ENCODE assay signal across 18 cellular contexts in genomic region chr11:1866776-1867175, GRCh38. TPM values are rescaled to one million over a fixed set of nuclear protein-coding genes. Genes with fewer than 3 reads are reported as not detected.
DNase-seq lines count a peak whose midpoint lies in the region; ATAC-seq and TF ChIP-seq lines count a peak whose summit lies in the region.
"Had no signal": no experiment of that assay in that cellular context is flagged by ENCODE, and none has a peak within 500 bp of the region (broad histone marks: within the 10 kb centered on the region; RNA-seq: fewer than 3 reads in every experiment).

No MANE protein-coding gene starts in this region.

- H3K4me2 ChIP-seq in BLaER1 treated with 17β-estradiol and CSF1 and Interleukin-3, amounts not matched to agents 10 nM and 100 nM, result peak overlapping the region in 6 of 11 experiments; percentile 3 to 48 (median 36); a peak in 8 of 22 replicates

- H3K9me3 ChIP-seq in BLaER1 treated with 17β-estradiol and CSF1 and Interleukin-3, amounts not matched to agents 10 nM and 100 nM (replicated peaks in 1 of 11), result no peaks in the 10 kb centered on the region
- H3K9me3 ChIP-seq in adrenal gland (replicated peaks in 1 of 3) (no peaks in the 10 kb centered on the region), right cardiac atrium (ENCODE audit: control insufficient read depth, low read length) (no peaks in the 10 kb centered on the region), gastrocnemius medialis (no peaks in the 10 kb centered on the region)
- H3K9me3 ChIP-seq: Caco-2, HAP-1 had no signal

- no peak for ATAC-seq in right cardiac atrium
- no peak for ATAC-seq in gastrocnemius medialis

- H3K36me3 ChIP-seq in BLaER1 treated with 17β-estradiol and CSF1 and Interleukin-3, amounts not matched to agents 10 nM and 100 nM, result no peaks in the 10 kb centered on the region
- H3K36me3 ChIP-seq in adrenal gland (replicated peaks in 1 of 2) (no peaks in the 10 kb centered on the region), gastrocnemius medialis (no peaks in the 10 kb centered on the region)
- H3K36me3 ChIP-seq: HAP-1 had no signal

- in situ Hi-C loops in gastrocnemius medialis (cut with MboI; ENCODE audit: low sequenced_read_pairs in 4 of 4), result no loop called here

- no peak overlapping the region for H3K4me3 ChIP-seq in BLaER1 treated with 17β-estradiol and CSF1 and Interleukin-3, amounts not matched to agents 10 nM and 100 nM
- H3K4me3 ChIP-seq in adrenal gland (peak overlapping the region in 2 of 4 donors; percentile 14 to 60), right cardiac atrium (ENCODE audit: low read length) (no peak overlapping the region), gastrocnemius medialis (no peak overlapping the region), coronary artery (no peak overlapping the region)
- H3K4me3 ChIP-seq: HAP-1 had no signal

- H4K20me1 ChIP-seq in BLaER1 treated with 17β-estradiol and CSF1 and Interleukin-3, amounts not matched to agents 10 nM and 100 nM, result peaks cover 36 to 92% (median 54%) of the 10 kb centered on the region in 11 experiments; a peak in 20 of 22 replicates

- WGBS in adrenal gland, 4 donors, result 30 to 60% (median 46%) methylated on average over 3 to 15 of the region's 15 CpGs
- 64% methylated on average over 15 of the region's 15 CpGs for whole genome bisulfite sequencing in right cardiac atrium

- H3K27me3 ChIP-seq in BLaER1 treated with 17β-estradiol and CSF1 and Interleukin-3, amounts not matched to agents 10 nM and 100 nM, result peaks cover 59 to 97% (median 86%) of the 10 kb centered on the region in 11 experiments
- H3K27me3 ChIP-seq in adrenal gland (no peaks in the 10 kb centered on the region), right cardiac atrium (ENCODE audit: control insufficient read depth, insufficient read depth) (no peaks in the 10 kb centered on the region), gastrocnemius medialis (peaks cover 23 to 40% (median 38%) of the 10 kb centered on the region in 3 donors)

- DNase-seq in adrenal gland (peak in 2 of 7 donors; percentile 62 to 63), right cardiac atrium (peak; percentile 15 to 68 (median 55)), gastrocnemius medialis (no peak), NCI-H2171 treated with DMSO at 0.1 percent for 48 hours (lab: John Stamatoyannopoulos, UW) (no peak), NCI-H2196 (lab: John Stamatoyannopoulos, UW; ENCODE audit: unreplicated experiment) (no peak), DMS 273 treated with DMSO at 0.1 percent for 48 hours (lab: John Stamatoyannopoulos, UW) (no peak), coronary artery (ENCODE audit: low spot score) (no peak)
- DNase-seq: Caco-2, EL, IMR-90, Karpas-422, NCI-H1105 treated with DMSO at 0.1 percent for 48 hours, NCI-H1694 treated with DMSO at 0.1 percent for 48 hours, NCI-H69 had no signal

- peak in 1 of 6 experiments; percentile 10 for TF ChIP-seq CTCF in adrenal gland (IDR thresholded peaks at IDR 0.05)
- no peak for TF ChIP-seq CTCF in gastrocnemius medialis (IDR thresholded peaks at IDR 0.05 in 4 of 5, conservative IDR thresholded peaks at IDR 0.05 in 1 of 5)
- no peak for TF ChIP-seq CTCF in coronary artery (IDR thresholded peaks at IDR 0.05)

- peak in 1 of 2 donors; percentile 36 for TF ChIP-seq POLR2A in adrenal gland (IDR thresholded peaks at IDR 0.05)
- no peak for TF ChIP-seq POLR2A in gastrocnemius medialis (IDR thresholded peaks at IDR 0.05)

- peaks cover 51 to 84% (median 68%) of the 10 kb centered on the region in 10 experiments for H3K4me1 ChIP-seq in BLaER1 treated with 17β-estradiol and CSF1 and Interleukin-3, amounts not matched to agents 10 nM and 100 nM
- H3K4me1 ChIP-seq in adrenal gland (replicated peaks in 1 of 2), result peaks cover 39 to 66% of the 10 kb centered on the region in 2 donors
- peaks cover 8% of the 10 kb centered on the region for H3K4me1 ChIP-seq in right cardiac atrium (ENCODE audit: control insufficient read depth, insufficient read depth, low read length)
- H3K4me1 ChIP-seq in gastrocnemius medialis, result peaks cover 26 to 37% of the 10 kb centered on the region in 2 donors
- H3K4me1 ChIP-seq: HAP-1 had no signal

- intact Hi-C loops in adrenal gland (cut with DNase I) (no loop called here), right cardiac atrium (cut with DNase I) (no loop called here), gastrocnemius medialis (cut with DNase I; ENCODE audit: low total_unique reads) (no loop called here)

- no peak overlapping the region for H3K27ac ChIP-seq in BLaER1 treated with 17β-estradiol and CSF1 and Interleukin-3, amounts not matched to agents 10 nM and 100 nM
- H3K27ac ChIP-seq in adrenal gland, result peak overlapping the region; percentile 19 to 97 (median 88)
- H3K27ac ChIP-seq in right cardiac atrium (ENCODE audit: low read length), result no peak overlapping the region
- H3K27ac ChIP-seq in gastrocnemius medialis, result peak overlapping the region; percentile 49 to 58 (median 54)
- H3K27ac ChIP-seq in coronary artery, result peak overlapping the region in 1 of 2 donors; percentile 24

- H3K9ac ChIP-seq in BLaER1 treated with 17β-estradiol and CSF1 and Interleukin-3, amounts not matched to agents 10 nM and 100 nM, result no peak overlapping the region

RNA-seq across cellular contexts. Expression of gene LSP1, which starts 13.9 kb away (rescaled TPM):
- 100 to 1,000 TPM; 158 to 323 (median 250) TPM for total RNA-seq in adrenal gland
- 1,000 to 10,000 TPM in 1 of 3 donors, 100 to 1,000 TPM in 2; 319 to 1,341 (median 324) TPM for polyA plus RNA-seq in adrenal gland
- total RNA-seq in right cardiac atrium, result 10 to 100 TPM in 3 of 4 donors, 1 to 10 TPM in 1; 7.6 to 18.3 (median 14.8) TPM
- polyA plus RNA-seq in right cardiac atrium, result 11.7 TPM
- 10 to 100 TPM in 1 of 4 donors, 1 to 10 TPM in 3; 3.0 to 13.5 (median 5.5) TPM for total RNA-seq in gastrocnemius medialis
- total RNA-seq: Caco-2, IMR-90 had no signal
- polyA plus RNA-seq: IMR-90 had no signal

RNA-seq across cellular contexts. Expression of gene PRR33, which starts 24.9 kb away (rescaled TPM):
- total RNA-seq in adrenal gland (under 1 TPM in 4 of 8 donors, not detected in 4; 0.07 to 0.30 (median 0.15) TPM), right cardiac atrium (under 1 TPM; 0.11 to 0.82 (median 0.24) TPM), gastrocnemius medialis (1 to 10 TPM in 2 of 4 donors, under 1 TPM in 2; 0.16 to 2.3 (median 1.0) TPM)
- polyA plus RNA-seq in adrenal gland (1 to 10 TPM in 2 of 3 donors, not detected in 1; 1.1 to 2.3 TPM), right cardiac atrium (0.81 TPM)
- total RNA-seq: Caco-2, HT-29, IMR-90, OCI-LY7 had no signal
- polyA plus RNA-seq: IMR-90 had no signal

RNA-seq across cellular contexts. Expression of gene TNNI2, which starts 28.0 kb away (rescaled TPM):
- total RNA-seq in adrenal gland, result 1 to 10 TPM in 3 of 8 donors, under 1 TPM in 2, not detected in 3; 0.55 to 4.2 (median 1.4) TPM
- 10 to 100 TPM in 2 of 3 donors, 1 to 10 TPM in 1; 1.9 to 21.8 (median 12.0) TPM for polyA plus RNA-seq in adrenal gland
- total RNA-seq in right cardiac atrium, result not detected
- polyA plus RNA-seq in right cardiac atrium, result not detected
- total RNA-seq in gastrocnemius medialis, result 1,000 to 10,000 TPM; 1,499 to 3,728 (median 2,254) TPM
- total RNA-seq: IMR-90 had no signal
- polyA plus RNA-seq: IMR-90 had no signal

RNA-seq across cellular contexts. Expression of gene SYT8, which starts 32.0 kb away (rescaled TPM):
- total RNA-seq in adrenal gland, result 1 to 10 TPM in 1 of 8 donors, under 1 TPM in 1, not detected in 6; 0.61 to 1.2 TPM
- polyA plus RNA-seq in adrenal gland, result 1 to 10 TPM in 1 of 3 donors, under 1 TPM in 1, not detected in 1; 0.91 to 3.1 TPM
- not detected for total RNA-seq in right cardiac atrium
- polyA plus RNA-seq in right cardiac atrium, result not detected
- total RNA-seq in gastrocnemius medialis, result not detected
- total RNA-seq: IMR-90, OCI-LY7 had no signal
- polyA plus RNA-seq: IMR-90 had no signal

RNA-seq across cellular contexts. Expression of gene TNNT3, which starts 52.7 kb away (rescaled TPM):
- total RNA-seq in adrenal gland (1 to 10 TPM in 4 of 8 donors, under 1 TPM in 3, not detected in 1; 0.81 to 8.7 (median 3.4) TPM), right cardiac atrium (10 to 100 TPM in 3 of 4 donors, 1 to 10 TPM in 1; 9.0 to 58.7 (median 34.1) TPM), gastrocnemius medialis (1,000 to 10,000 TPM; 1,260 to 3,441 (median 1,835) TPM)
- polyA plus RNA-seq in adrenal gland (10 to 100 TPM in 1 of 3 donors, 1 to 10 TPM in 2; 1.0 to 10.6 (median 5.8) TPM), right cardiac atrium (63.1 TPM)
- total RNA-seq: HT-29, IMR-90 had no signal
- polyA plus RNA-seq: IMR-90 had no signal

Comparison
In these comparisons a context has a peak if more than half of its experiments do, and no peak if none do; other contexts are left out.
1. H3K27ac ChIP-seq: peak in adrenal gland (5 of 5) and gastrocnemius medialis (4 of 4); none in BLaER1 treated with 17β-estradiol and CSF1 and Interleukin-3, amounts not matched to agents 10 nM and 100 nM (0 of 11) and right cardiac atrium (single experiment).
2. DNase-seq: peak in right cardiac atrium (3 of 3); none in gastrocnemius medialis (0 of 2), NCI-H2171 treated with DMSO at 0.1 percent for 48 hours (single experiment), NCI-H2196 (single experiment), DMS 273 treated with DMSO at 0.1 percent for 48 hours (single experiment) and coronary artery (single experiment).
3. RNA of gene LSP1, which starts 13.9 kb away (total RNA-seq): 158 to 323 TPM in adrenal gland; 7.6 to 18.3 TPM in right cardiac atrium and 3.0 to 13.5 TPM in gastrocnemius medialis; every median in the first group is over 4 times any median in the second.
4. RNA of gene TNNI2, which starts 28.0 kb away (total RNA-seq): 1,499 to 3,728 TPM in gastrocnemius medialis; 0.55 to 4.2 TPM in adrenal gland and not detected in right cardiac atrium; every median in the first group is over 100 times any median in the second.